8 cellular contexts compared by ENCODE assay signal in genomic region chr6:20211941-20212391, GRCh38. TPM values are rescaled to one million over a fixed set of nuclear protein-coding genes. Genes with fewer than 3 reads are reported as not detected.
DNase-seq lines count a peak whose midpoint lies in the region; ATAC-seq and TF ChIP-seq lines count a peak whose summit lies in the region.

No MANE protein-coding gene starts in this region.

- H3K9ac ChIP-seq in KMS-11: peak overlapping the region; percentile 69

- ATAC-seq in GM21717 (IDR thresholded peaks at IDR 0.05; ENCODE audit: unreplicated experiment): peak; percentile 28

- H2AFZ ChIP-seq in KMS-11 (ENCODE audit: low read depth): peak overlapping the region; percentile 56

- no peaks in the 10 kb centered on the region for H3K36me3 ChIP-seq in KMS-11 (ENCODE audit: insufficient read depth)

- no peak overlapping the region for H3K4me3 ChIP-seq in KMS-11 (IDR thresholded peaks at IDR 0.05; ENCODE audit: insufficient read depth, low read depth, low read length)

- DNase-seq in ELF-1 (ENCODE audit: low read depth, low spot score) (peak; percentile 71), glutamatergic neuron (peak; percentile 35), osteocyte (ENCODE audit: extremely low spot score, unreplicated experiment) (no peak), putamen (ENCODE audit: low spot score) (no peak), Ammon's horn (ENCODE audit: low spot score) (no peak)
- DNase-seq in activated CD4-positive, alpha-beta T cell treated with anti-CD3 and anti-CD28 coated beads, Interleukin-2, amount 50 U/mL, for 1 hour: peak; percentile 16

- H3K4me3 Mint-ChIP-seq in glutamatergic neuron (ENCODE audit: unreplicated experiment) (peak overlapping the region; percentile 87), osteocyte (ENCODE audit: unreplicated experiment) (peak overlapping the region; percentile 89)

- H3K27me3 ChIP-seq in KMS-11 (ENCODE audit: insufficient read depth, low read depth): no peaks in the 10 kb centered on the region

- peak overlapping the region; percentile 85 for H3K27ac ChIP-seq in KMS-11

- H4K20me1 ChIP-seq in KMS-11 (ENCODE audit: insufficient read depth): no peaks in the 10 kb centered on the region

- H3K27me3 Mint-ChIP-seq in glutamatergic neuron (ENCODE audit: unreplicated experiment) (peaks cover 15% of the 10 kb centered on the region), osteocyte (ENCODE audit: unreplicated experiment) (no peaks in the 10 kb centered on the region)

- H3K27ac Mint-ChIP-seq in glutamatergic neuron (ENCODE audit: unreplicated experiment) (no peak overlapping the region), osteocyte (ENCODE audit: unreplicated experiment) (peak overlapping the region; percentile 71)

- H3K9me3 Mint-ChIP-seq in glutamatergic neuron (ENCODE audit: unreplicated experiment) (peaks cover 4% of the 10 kb centered on the region), osteocyte (ENCODE audit: unreplicated experiment) (no peaks in the 10 kb centered on the region)

- TF ChIP-seq CTCF in KMS-11 (conservative IDR thresholded peaks at IDR 0.05; ENCODE audit: low read depth, low read length) (no peak), glutamatergic neuron (IDR thresholded peaks at IDR 0.05; ENCODE audit: partially characterized antibody, unreplicated experiment) (no peak), osteocyte (IDR thresholded peaks at IDR 0.05) (no peak)

- H3K79me2 ChIP-seq in KMS-11 (ENCODE audit: insufficient read depth, low read depth): peaks cover 55% of the 10 kb centered on the region; the same call in 1 of the 2 replicates

- H3K36me3 Mint-ChIP-seq in glutamatergic neuron (ENCODE audit: unreplicated experiment) (peaks cover 3% of the 10 kb centered on the region), osteocyte (ENCODE audit: unreplicated experiment) (no peaks in the 10 kb centered on the region)

- peak overlapping the region; percentile 86 for H3K4me2 ChIP-seq in KMS-11

- H3K4me1 ChIP-seq in KMS-11 (ENCODE audit: low read depth, poor library complexity, severe bottlenecking): peaks cover 56% of the 10 kb centered on the region

- H3K4me1 Mint-ChIP-seq in glutamatergic neuron (ENCODE audit: low read depth, unreplicated experiment) (peaks cover 5% of the 10 kb centered on the region), osteocyte (ENCODE audit: unreplicated experiment) (peaks cover 25% of the 10 kb centered on the region)

RNA-seq across cellular contexts. Expression of gene MBOAT1, which starts 0.3 kb away (rescaled TPM):
- total RNA-seq in glutamatergic neuron (ENCODE audit: unreplicated experiment): not detected
- total RNA-seq in osteocyte: 6.5 and 6.6 TPM in 2 replicates

Comparison
In these comparisons a context has a peak if more than half of its experiments do, and no peak if none do; other contexts are left out.
1. DNase-seq: peak in ELF-1 (single experiment), activated CD4-positive, alpha-beta T cell treated with anti-CD3 and anti-CD28 coated beads, Interleukin-2, amount 50 U/mL, for 1 hour (single experiment) and glutamatergic neuron (single experiment); none in osteocyte (single experiment), putamen (single experiment) and Ammon's horn (single experiment).